In genomic region chr19:35014774-35015173, GRCh38 we compare ENCODE assay signal across 4 cellular contexts. TPM values are rescaled to one million over a fixed set of nuclear protein-coding genes. Genes with fewer than 3 reads are reported as not detected.
"Had no signal": no experiment of that assay in that cellular context is flagged by ENCODE, and none has a peak within 500 bp of the region (broad histone marks: within the 10 kb centered on the region; RNA-seq: fewer than 3 reads in every experiment).

No MANE protein-coding gene starts in this region.

RNA-seq across cellular contexts. Expression of gene HPN, which starts 26.7 kb away (rescaled TPM):
- total RNA-seq: dermis microvascular lymphatic vessel endothelial cell, fibroblast of villous mesenchyme, SK-MEL-5, vagina had no signal
